In genomic region chr19:14476663-14477401, GRCh38 we compare ENCODE assay signal across 9 cellular contexts. TPM values are rescaled to one million over a fixed set of nuclear protein-coding genes. Genes with fewer than 3 reads are reported as not detected.
A peak's percentile ranks its signal among the peaks of the same experiment; 100 is the strongest.
DNase-seq lines count a peak whose midpoint lies in the region; ATAC-seq and TF ChIP-seq lines count a peak whose summit lies in the region.
"Had no signal": no experiment of that assay in that cellular context is flagged by ENCODE, and none has a peak within 500 bp of the region (broad histone marks: within the 10 kb centered on the region; RNA-seq: fewer than 3 reads in every experiment).

No MANE protein-coding gene starts in this region.

- no peak overlapping the region for H3K4me3 Mint-ChIP-seq in activated CD4-positive, alpha-beta T cell treated with anti-CD3 and anti-CD28 coated beads, Interleukin-2, amount 10 ng/mL, durations not matched to agents 24 days and 14 days

- H3K27ac ChIP-seq in effector memory CD4-positive, alpha-beta T cell (ENCODE audit: insufficient read depth, low read length, poor library complexity, severe bottlenecking): no peak overlapping the region
- no peak overlapping the region for H3K27ac ChIP-seq in osteoblast (ENCODE audit: low read depth, low read length)

- peaks cover 21% of the 10 kb centered on the region for H3K27me3 ChIP-seq in effector memory CD4-positive, alpha-beta T cell (replicated peaks; ENCODE audit: control insufficient read depth, insufficient read depth, low read length, poor library complexity, severe bottlenecking)
- H3K27me3 ChIP-seq in osteoblast (ENCODE audit: insufficient read depth, low read length): peaks cover 9% of the 10 kb centered on the region

- no peak overlapping the region for H3K27ac Mint-ChIP-seq in activated CD4-positive, alpha-beta T cell treated with anti-CD3 and anti-CD28 coated beads, Interleukin-2, amount 10 ng/mL, durations not matched to agents 24 days and 14 days

- peaks cover 40% of the 10 kb centered on the region for H4K20me1 ChIP-seq in osteoblast (ENCODE audit: insufficient read depth, low read length)

- no peak overlapping the region for H2AFZ ChIP-seq in osteoblast (ENCODE audit: low read length)

- peaks cover 13% of the 10 kb centered on the region for H3K36me3 Mint-ChIP-seq in activated CD4-positive, alpha-beta T cell treated with anti-CD3 and anti-CD28 coated beads, Interleukin-2, amount 10 ng/mL, durations not matched to agents 24 days and 14 days (ENCODE audit: low read depth)

- peak; percentile 40 for DNase-seq in activated CD4-positive, alpha-beta T cell treated with anti-CD3 and anti-CD28 coated beads, Interleukin-2, amount 50 U/mL, for 1 hour
- no peak for DNase-seq in activated CD4-positive, alpha-beta T cell treated with anti-CD3 and anti-CD28 coated beads, Interleukin-2, amount 10 ng/mL, durations not matched to agents 24 days and 14 days
- peak; percentile 71 for DNase-seq in NOMO-1 treated with DMSO at 0.1 percent for 48 hours (lab: John Stamatoyannopoulos, UW; ENCODE audit: unreplicated experiment)
- peak in 2 of 3 donors; percentile 37 to 39 for DNase-seq in effector memory CD4-positive, alpha-beta T cell
- DNase-seq in osteoblast (ENCODE audit: insufficient read length, low spot score, missing footprints): peak; percentile 99
- DNase-seq in C1 segment of cervical spinal cord (lab: John Stamatoyannopoulos, UW): no peak
- no peak for DNase-seq in globus pallidus (ENCODE audit: low spot score)
- DNase-seq: DND-41 had no signal

- peaks cover 36% of the 10 kb centered on the region for H3K4me1 ChIP-seq in effector memory CD4-positive, alpha-beta T cell (ENCODE audit: control insufficient read depth, insufficient read depth, low read length, poor library complexity, severe bottlenecking)
- H3K4me1 ChIP-seq in osteoblast (ENCODE audit: insufficient read depth, low read length): peaks cover 24% of the 10 kb centered on the region

- peaks cover 11% of the 10 kb centered on the region for H3K36me3 ChIP-seq in effector memory CD4-positive, alpha-beta T cell (ENCODE audit: control insufficient read depth, insufficient read depth, low read length)
- peaks cover 18% of the 10 kb centered on the region for H3K36me3 ChIP-seq in osteoblast (ENCODE audit: insufficient read depth, low read length)

- H3K27me3 Mint-ChIP-seq in activated CD4-positive, alpha-beta T cell treated with anti-CD3 and anti-CD28 coated beads, Interleukin-2, amount 10 ng/mL, durations not matched to agents 24 days and 14 days: peaks cover 16% of the 10 kb centered on the region

- peaks cover 25% of the 10 kb centered on the region for H3K4me1 Mint-ChIP-seq in activated CD4-positive, alpha-beta T cell treated with anti-CD3 and anti-CD28 coated beads, Interleukin-2, amount 10 ng/mL, durations not matched to agents 24 days and 14 days

- no peak for TF ChIP-seq CTCF in osteoblast (IDR thresholded peaks at IDR 0.05; ENCODE audit: extremely low read depth, low read depth, low read length)

- no peak overlapping the region for H3K4me3 ChIP-seq in effector memory CD4-positive, alpha-beta T cell (ENCODE audit: insufficient read depth, low read depth, low read length, poor library complexity, severe bottlenecking)
- no peak overlapping the region for H3K4me3 ChIP-seq in osteoblast (ENCODE audit: insufficient read depth, low read length)

- peak overlapping the region; percentile 47 for H3K4me2 ChIP-seq in osteoblast (ENCODE audit: insufficient read depth, low read length)

- H3K79me2 ChIP-seq in osteoblast (ENCODE audit: insufficient read depth, low read length): peaks cover under 1% of the 10 kb centered on the region

- no peak for ATAC-seq in GM18517 (IDR thresholded peaks at IDR 0.05; ENCODE audit: unreplicated experiment)

- intact Hi-C loops in activated CD4-positive, alpha-beta T cell treated with anti-CD3 and anti-CD28 coated beads, Interleukin-2, amount 10 ng/mL, durations not matched to agents 24 days and 14 days (cut with micrococcal nuclease): loop anchor here (10.0 kb wide), 1 partner anchor 592 kb away; no protein-coding TSS in a partner anchor

- H3K9me3 Mint-ChIP-seq in activated CD4-positive, alpha-beta T cell treated with anti-CD3 and anti-CD28 coated beads, Interleukin-2, amount 10 ng/mL, durations not matched to agents 24 days and 14 days: no peaks in the 10 kb centered on the region

- no peaks in the 10 kb centered on the region for H3K9me3 ChIP-seq in effector memory CD4-positive, alpha-beta T cell (ENCODE audit: control insufficient read depth, low read length)
- no peaks in the 10 kb centered on the region for H3K9me3 ChIP-seq in osteoblast (ENCODE audit: low read depth, low read length)

RNA-seq across cellular contexts. Expression of gene PTGER1, which starts 1.7 kb away (rescaled TPM):
- total RNA-seq in activated CD4-positive, alpha-beta T cell treated with anti-CD3 and anti-CD28 coated beads, Interleukin-2, amount 10 ng/mL, durations not matched to agents 24 days and 14 days: 0.78 and 1.1 TPM in 2 replicates
- total RNA-seq in osteoblast: 0.72 and 0.88 TPM in 2 replicates

RNA-seq across cellular contexts. Expression of gene GIPC1, which starts 19.1 kb away (rescaled TPM):
- 39.9 and 40.1 TPM in 2 replicates for total RNA-seq in activated CD4-positive, alpha-beta T cell treated with anti-CD3 and anti-CD28 coated beads, Interleukin-2, amount 10 ng/mL, durations not matched to agents 24 days and 14 days
- total RNA-seq in osteoblast: 114 and 115 TPM in 2 replicates

RNA-seq across cellular contexts. Expression of gene DNAJB1, which starts 41.4 kb away (rescaled TPM):
- total RNA-seq in activated CD4-positive, alpha-beta T cell treated with anti-CD3 and anti-CD28 coated beads, Interleukin-2, amount 10 ng/mL, durations not matched to agents 24 days and 14 days: 117 and 126 TPM in 2 replicates
- total RNA-seq in osteoblast: 65.1 and 70.9 TPM in 2 replicates

RNA-seq across cellular contexts. Expression of gene PKN1, which starts 43.7 kb away (rescaled TPM):
- 172 and 180 TPM in 2 replicates for total RNA-seq in activated CD4-positive, alpha-beta T cell treated with anti-CD3 and anti-CD28 coated beads, Interleukin-2, amount 10 ng/mL, durations not matched to agents 24 days and 14 days
- total RNA-seq in osteoblast: 138 and 167 TPM in 2 replicates

RNA-seq across cellular contexts. Expression of gene TECR, which starts 52.6 kb away (rescaled TPM):
- total RNA-seq in activated CD4-positive, alpha-beta T cell treated with anti-CD3 and anti-CD28 coated beads, Interleukin-2, amount 10 ng/mL, durations not matched to agents 24 days and 14 days: 108 and 119 TPM in 2 replicates
- total RNA-seq in osteoblast: 40.1 and 41.6 TPM in 2 replicates

Comparison
In these comparisons a context has a peak if more than half of its experiments do, and no peak if none do; other contexts are left out.
1. DNase-seq: peak in activated CD4-positive, alpha-beta T cell treated with anti-CD3 and anti-CD28 coated beads, Interleukin-2, amount 50 U/mL, for 1 hour (single experiment), NOMO-1 treated with DMSO at 0.1 percent for 48 hours (single experiment), effector memory CD4-positive, alpha-beta T cell (2 of 3) and osteoblast (single experiment); none in activated CD4-positive, alpha-beta T cell treated with anti-CD3 and anti-CD28 coated beads, Interleukin-2, amount 10 ng/mL, durations not matched to agents 24 days and 14 days (single experiment), C1 segment of cervical spinal cord (0 of 14) and globus pallidus (single experiment).